In genomic region chr2:202705446-202706020, GRCh38 we compare ENCODE assay signal across 1 cellular context.
TF ChIP-seq lines count a peak whose summit lies in the region.

No MANE protein-coding gene starts in this region.

TF ChIP-seq in K562, 482 proteins besides CTCF, POLR2A, EP300 and RAD21 (continued from another document):
- TF ChIP-seq MAFG (tag; conservative IDR thresholded peaks at IDR 0.05) = peak; percentile 30; the same call in 1 of the 2 replicates
TF ChIP-seq in K562: peak in this region for 5.
